ENCODE assay signal across 23 cellular contexts in genomic region chr4:34279011-34279410, GRCh38.
"Had no signal": no experiment of that assay in that cellular context is flagged by ENCODE, and none has a peak within 500 bp of the region (broad histone marks: within the 10 kb centered on the region; RNA-seq: fewer than 3 reads in every experiment).

No MANE protein-coding gene starts in this region.

- H3K36me3 ChIP-seq: colonic mucosa, esophagus muscularis mucosa, esophagus squamous epithelium, gastrocnemius medialis, gastroesophageal sphincter, heart left ventricle, heart right ventricle had no signal

- H3K4me3 ChIP-seq: colonic mucosa, coronary artery, dorsolateral prefrontal cortex, esophagus muscularis mucosa, esophagus squamous epithelium, gastrocnemius medialis, gastroesophageal sphincter, heart left ventricle, heart right ventricle had no signal

- H3K27ac ChIP-seq: colonic mucosa, coronary artery, dorsolateral prefrontal cortex, epithelial cell of prostate, esophagus muscularis mucosa, esophagus squamous epithelium, foreskin keratinocyte, gastrocnemius medialis, gastroesophageal sphincter, heart left ventricle, heart right ventricle had no signal

- H3K27me3 ChIP-seq: colonic mucosa, esophagus muscularis mucosa, esophagus squamous epithelium, foreskin keratinocyte, gastrocnemius medialis, gastroesophageal sphincter, heart left ventricle, heart right ventricle had no signal

- H3K27me3 Mint-ChIP-seq: dendritic cell treated with granulocyte-macrophage colony-stimulating factor and Interleukin-4, amounts not matched to agents 40 ng/mL and 50 ng/mL, for 4 days; effector memory CD8-positive, alpha-beta T cell had no signal

- DNase-seq: colonic mucosa; cortex of kidney; dermis blood vessel endothelial cell; dorsolateral prefrontal cortex; effector CD4-positive, alpha-beta T cell; effector CD8-positive, alpha-beta T cell; effector memory CD4-positive, alpha-beta T cell; effector memory CD8-positive, alpha-beta T cell; erythroblast; esophagus squamous epithelium; foreskin fibroblast; foreskin keratinocyte; foreskin melanocyte; gastrocnemius medialis; glutamatergic neuron; head of caudate nucleus; heart left ventricle; heart right ventricle had no signal

- H3K4me3 Mint-ChIP-seq: dendritic cell treated with granulocyte-macrophage colony-stimulating factor and Interleukin-4, amounts not matched to agents 40 ng/mL and 50 ng/mL, for 4 days; effector memory CD8-positive, alpha-beta T cell had no signal

- H3K27ac Mint-ChIP-seq: dendritic cell treated with granulocyte-macrophage colony-stimulating factor and Interleukin-4, amounts not matched to agents 40 ng/mL and 50 ng/mL, for 4 days; effector memory CD8-positive, alpha-beta T cell had no signal

- H3K9me3 Mint-ChIP-seq: dendritic cell treated with granulocyte-macrophage colony-stimulating factor and Interleukin-4, amounts not matched to agents 40 ng/mL and 50 ng/mL, for 4 days had no signal

- H3K4me1 ChIP-seq: colonic mucosa, esophagus muscularis mucosa, esophagus squamous epithelium, foreskin keratinocyte, gastrocnemius medialis, gastroesophageal sphincter, heart left ventricle, heart right ventricle had no signal

- H3K9me3 ChIP-seq: colonic mucosa, esophagus muscularis mucosa, esophagus squamous epithelium, gastrocnemius medialis had no signal
